ENCODE assay signal across 20 cellular contexts in genomic region chr1:234826352-234826751, GRCh38.
"Had no signal": no experiment of that assay in that cellular context is flagged by ENCODE, and none has a peak within 500 bp of the region (broad histone marks: within the 10 kb centered on the region; RNA-seq: fewer than 3 reads in every experiment).

No MANE protein-coding gene starts in this region.

- H3K4me3 ChIP-seq: esophagus squamous epithelium, gastroesophageal sphincter, mucosa of descending colon, psoas muscle, right lobe of liver, tibial artery had no signal

- H2AFZ ChIP-seq: parathyroid adenoma had no signal

- DNase-seq: esophagus squamous epithelium; foreskin fibroblast; glutamatergic neuron; immature natural killer cell; left cardiac atrium; mammary epithelial cell; psoas muscle; retina; right lobe of liver; stimulated activated CD4-positive, alpha-beta T cell treated with anti-CD3 and anti-CD28 coated beads, Interleukin-4, amount 100 ng/mL, for 1 hour; stimulated activated CD8-positive, alpha-beta memory T cell treated with anti-CD3 and anti-CD28 coated beads, Interleukin-4, amount 100 ng/mL, for 48 hours; tibial artery had no signal

- H3K27ac ChIP-seq: gastroesophageal sphincter, parathyroid adenoma, psoas muscle, right lobe of liver, tibial artery had no signal

- ATAC-seq: gastroesophageal sphincter; left cardiac atrium; right lobe of liver; stimulated activated effector memory CD8-positive, alpha-beta T cell treated with anti-CD3 and anti-CD28 coated beads, Interleukin-12 subunit alpha, Interleukin-12 subunit beta, amount 100 ng/mL, for 72 hours had no signal

- H3K27me3 ChIP-seq: esophagus squamous epithelium, gastroesophageal sphincter, right lobe of liver, tibial artery had no signal

- H3K27me3 Mint-ChIP-seq: stimulated activated naive CD8-positive, alpha-beta T cell treated with anti-CD3 and anti-CD28 coated beads, Interleukin-15, Interleukin-2, amounts not matched to agents 100 ng/mL and 50 ng/mL, for 24 hours had no signal

- H3K4me1 ChIP-seq: parathyroid adenoma, psoas muscle, right lobe of liver, tibial artery had no signal

- H3K9me3 Mint-ChIP-seq: immature natural killer cell; nephron; stimulated activated effector memory CD8-positive, alpha-beta T cell treated with anti-CD3 and anti-CD28 coated beads, Interleukin-12 subunit alpha, Interleukin-12 subunit beta, amount 100 ng/mL, for 72 hours; stimulated activated naive CD8-positive, alpha-beta T cell treated with anti-CD3 and anti-CD28 coated beads, Interleukin-15, Interleukin-2, amounts not matched to agents 100 ng/mL and 50 ng/mL, for 24 hours had no signal

- H3K36me3 Mint-ChIP-seq: immature natural killer cell; stimulated activated effector memory CD8-positive, alpha-beta T cell treated with anti-CD3 and anti-CD28 coated beads, Interleukin-12 subunit alpha, Interleukin-12 subunit beta, amount 100 ng/mL, for 72 hours had no signal

- H3K36me3 ChIP-seq: esophagus squamous epithelium, gastroesophageal sphincter, right lobe of liver, tibial artery had no signal

- FAIRE-seq: colon, keratinocyte had no signal

- H3K4me1 Mint-ChIP-seq: immature natural killer cell; stimulated activated effector memory CD8-positive, alpha-beta T cell treated with anti-CD3 and anti-CD28 coated beads, Interleukin-12 subunit alpha, Interleukin-12 subunit beta, amount 100 ng/mL, for 72 hours had no signal

- H3K4me3 Mint-ChIP-seq: immature natural killer cell; nephron; stimulated activated effector memory CD8-positive, alpha-beta T cell treated with anti-CD3 and anti-CD28 coated beads, Interleukin-12 subunit alpha, Interleukin-12 subunit beta, amount 100 ng/mL, for 72 hours; stimulated activated naive CD8-positive, alpha-beta T cell treated with anti-CD3 and anti-CD28 coated beads, Interleukin-15, Interleukin-2, amounts not matched to agents 100 ng/mL and 50 ng/mL, for 24 hours had no signal

- H3K9me3 ChIP-seq: esophagus squamous epithelium, gastroesophageal sphincter, mucosa of descending colon, psoas muscle, right lobe of liver, tibial artery had no signal

- H3K9ac ChIP-seq: parathyroid adenoma had no signal

- H3K27ac Mint-ChIP-seq: immature natural killer cell; nephron; stimulated activated naive CD8-positive, alpha-beta T cell treated with anti-CD3 and anti-CD28 coated beads, Interleukin-15, Interleukin-2, amounts not matched to agents 100 ng/mL and 50 ng/mL, for 24 hours had no signal
